ENCODE assay signal across 17 cellular contexts in genomic region chr5:142115937-142116614, GRCh38. TPM values are rescaled to one million over a fixed set of nuclear protein-coding genes. Genes with fewer than 3 reads are reported as not detected.
DNase-seq lines count a peak whose midpoint lies in the region; ATAC-seq, FAIRE-seq and TF ChIP-seq lines count a peak whose summit lies in the region.
"Had no signal": no experiment of that assay in that cellular context is flagged by ENCODE, and none has a peak within 500 bp of the region (broad histone marks: within the 10 kb centered on the region; RNA-seq: fewer than 3 reads in every experiment).

No MANE protein-coding gene starts in this region.

- CTCF ChIA-PET in K562 (lab: Yijun Ruan, JAX; ENCODE audit: low intra/inter-chr PET ratio): no interaction called here

- H3K27ac ChIP-seq in K562 (ENCODE audit: extremely low read depth, low read depth, low read length) (no peak overlapping the region), osteoblast (ENCODE audit: low read depth, low read length) (no peak overlapping the region)
- H3K27ac ChIP-seq: esophagus squamous epithelium had no signal

- no peak for TF ChIP-seq POLR2A in K562 (conservative IDR thresholded peaks at IDR 0.05)

- H3K4me1 ChIP-seq in K562 (replicated peaks in 1 of 2; ENCODE audit: control insufficient read depth in 2 of 2, insufficient read depth in 2 of 2, low read length in 2 of 2): peaks cover 4 to 23% of the 10 kb centered on the region in 2 experiments; a peak in 4 of 5 replicates
- peaks cover 14% of the 10 kb centered on the region for H3K4me1 ChIP-seq in osteoblast (ENCODE audit: insufficient read depth, low read length)

- BruUV-seq in K562 (replicated peaks; lab: Mats Ljungman, UMichigan): no TSS peak

- no peak for TF ChIP-seq RAD21 in K562 (CRISPR knock-in tag; conservative IDR thresholded peaks at IDR 0.05 in 1 of 2, IDR thresholded peaks at IDR 0.05 in 1 of 2)

- no peak overlapping the region for H2AFZ ChIP-seq in K562 (ENCODE audit: low read depth, low read length)
- no peak overlapping the region for H2AFZ ChIP-seq in osteoblast (ENCODE audit: low read length)

- H3K4me2 ChIP-seq in K562 (ENCODE audit: insufficient read depth, low read length) (no peak overlapping the region), osteoblast (ENCODE audit: insufficient read depth, low read length) (no peak overlapping the region)
- H3K4me2 ChIP-seq: smooth muscle cell had no signal

- ATAC-seq in K562 (no peak), GM19395 (IDR thresholded peaks at IDR 0.05; ENCODE audit: unreplicated experiment) (no peak), GM21576 (IDR thresholded peaks at IDR 0.05; ENCODE audit: unreplicated experiment) (no peak)

- peak; percentile 71 for DNase-seq in HCEC 1CT
- DNase-seq in NCI-H69 (lab: John Stamatoyannopoulos, UW): peak; percentile 51
- no peak for DNase-seq in K562 (ENCODE audit: extremely low read depth in 1 of 4, low spot score in 3 of 4)
- DNase-seq in osteoblast (ENCODE audit: insufficient read length, low spot score, missing footprints): peak; percentile 52
- DNase-seq in NCI-H446 treated with DMSO at 0.1 percent for 48 hours (lab: John Stamatoyannopoulos, UW): no peak
- DNase-seq: activated CD4-positive, alpha-beta T cell treated with anti-CD3 and anti-CD28 coated beads, Interleukin-2, amount 10 ng/mL, durations not matched to agents 7 days and 5 days; cortex of kidney; esophagus squamous epithelium; NCI-H1092 treated with DMSO at 0.1 percent for 48 hours; NCI-H2227 treated with DMSO at 0.1 percent for 48 hours; OCI-M1; substantia nigra; T-helper 1 cell had no signal

- FAIRE-seq in K562 (lab: Jason Lieb, UNC): no peak
- FAIRE-seq: HTR-8/SVneo had no signal

- no peaks in the 10 kb centered on the region for H3K9me1 ChIP-seq in K562 (ENCODE audit: control insufficient read depth, insufficient read depth, low read length)

- TF ChIP-seq CTCF in K562 (IDR thresholded peaks at IDR 0.05 in 2 of 3, conservative IDR thresholded peaks at IDR 0.05 in 1 of 3; ENCODE audit: insufficient read depth in 2 of 3, low read depth in 1 of 3, low read length in 3 of 3): no peak
- no peak for TF ChIP-seq CTCF in osteoblast (IDR thresholded peaks at IDR 0.05; ENCODE audit: extremely low read depth, low read depth, low read length)

- intact Hi-C loops in K562 (cut with micrococcal nuclease): no loop called here

- no peak overlapping the region for H3K9ac ChIP-seq in K562 (ENCODE audit: insufficient read depth in 1 of 2, low read depth in 2 of 2, low read length in 2 of 2)

- peaks cover 85% of the 10 kb centered on the region for H3K79me2 ChIP-seq in K562 (ENCODE audit: control insufficient read depth, insufficient read depth, low read length)
- H3K79me2 ChIP-seq in osteoblast (ENCODE audit: insufficient read depth, low read length): peaks cover 96% of the 10 kb centered on the region

- peaks cover 22% of the 10 kb centered on the region for H3K36me3 ChIP-seq in K562 (ENCODE audit: control insufficient read depth, insufficient read depth, low read length)
- H3K36me3 ChIP-seq in osteoblast (ENCODE audit: insufficient read depth, low read length): no peaks in the 10 kb centered on the region

- H4K20me1 ChIP-seq in K562 (replicated peaks; ENCODE audit: control insufficient read depth, insufficient read depth, low read length): 0 out of 2 replicates have a peak, but pooled peaks cover 4% of the 10 kb centered on the region
- H4K20me1 ChIP-seq in osteoblast (ENCODE audit: insufficient read depth, low read length): peaks cover 68% of the 10 kb centered on the region

- in situ Hi-C loops in K562 (cut with MboI): no loop called here

- H3K4me3 ChIP-seq in K562: no peak overlapping the region
- no peak overlapping the region for H3K4me3 ChIP-seq in osteoblast (ENCODE audit: insufficient read depth, low read length)
- H3K4me3 ChIP-seq: esophagus squamous epithelium, smooth muscle cell had no signal

- no peak for TF ChIP-seq EP300 in K562 (IDR thresholded peaks at IDR 0.05; ENCODE audit: low read length)

- H3K9me3 ChIP-seq in K562 (replicated peaks; ENCODE audit: control insufficient read depth, insufficient read depth, low read depth, low read length) (no peaks in the 10 kb centered on the region), osteoblast (ENCODE audit: low read depth, low read length) (no peaks in the 10 kb centered on the region)
- H3K9me3 ChIP-seq: esophagus squamous epithelium had no signal

- H3K27me3 ChIP-seq in K562 (ENCODE audit: control insufficient read depth in 2 of 2, insufficient read depth in 2 of 2, low read length in 2 of 2) (no peaks in the 10 kb centered on the region), osteoblast (ENCODE audit: insufficient read depth, low read length) (no peaks in the 10 kb centered on the region)
- H3K27me3 ChIP-seq: esophagus squamous epithelium had no signal

- WGBS in K562 (ENCODE audit: insufficient coverage, low coverage, missing lambda C conversion rate): 87% methylated on average over 4 of the region's 4 CpGs

- POLR2A ChIA-PET in K562 (lab: Yijun Ruan, JAX): interaction anchor here (1.2 kb wide), 1 partner anchor 12 kb away, joined by 4 read pairs; no protein-coding TSS in a partner anchor

TF ChIP-seq in K562, 482 proteins besides CTCF, POLR2A, EP300 and RAD21:
- TF ChIP-seq SAFB (IDR thresholded peaks at IDR 0.05; ENCODE audit: borderline replicate concordance, low read depth, low read length): no peak
- peak; percentile 51 for TF ChIP-seq ZNF316 (IDR thresholded peaks at IDR 0.05)
- 0 out of 2 replicates have a peak, but pooled peaks have one; percentile 17 for TF ChIP-seq C11orf30 (IDR thresholded peaks at IDR 0.05; ENCODE audit: low read depth)
TF ChIP-seq in K562: peak in this region for 2.

RNA-seq across cellular contexts. Expression of gene NDFIP1, which starts 7.5 kb away (rescaled TPM):
- total RNA-seq in K562 (2011; cell fraction: chromatin; rRNA removed; ENCODE audit: low replicate concordance): 20.9 and 53.7 TPM in 2 replicates
- 22.1 and 24.3 TPM in 2 replicates for total RNA-seq in K562 (2011; cell fraction: nucleolus; rRNA removed)
- total RNA-seq in K562 (2011; cell fraction: nucleoplasm; rRNA removed): 42.7 and 56.4 TPM in 2 replicates
- 33.2 and 47.8 TPM in 2 replicates for total RNA-seq in K562 (2014; rRNA removed)
- 36.8 and 39.3 TPM in 2 replicates for total RNA-seq in K562 (2014; rRNA removed; fragmentation: Illumina TruSeq; extraction: Trizol)
- 27.1 and 31.4 TPM in 2 replicates for total RNA-seq in K562 (2015; rRNA removed; fragmentation: Illumina TruSeq; extraction: Trizol)
- total RNA-seq in K562 (2021): 35.8 and 36.3 TPM in 2 replicates
- 17.2 and 31.9 TPM in 2 replicates for polyA plus RNA-seq in K562 (2011; rRNA removed)
- 10.5 and 38.6 TPM in 2 replicates for polyA plus RNA-seq in K562 (2011; cell fraction: cytosol; rRNA removed)
- 5.0 and 5.5 TPM in 2 replicates for polyA plus RNA-seq in K562 (2011; cell fraction: nucleus; rRNA removed)
- 30.5 and 36.1 TPM in 2 replicates for polyA plus RNA-seq in K562 (2012)
- polyA plus RNA-seq in K562 (2014; fragmentation: Illumina TruSeq; extraction: Trizol): 25.8 and 29.7 TPM in 2 replicates
- 1 to 10 TPM; 5.3 to 7.6 TPM for polyA plus RNA-seq in K562 (2014; fragmentation: Nextera tagmentation; extraction: Ambion mirVana)
- polyA plus RNA-seq in K562 (2014; rRNA removed): 26.0 and 37.5 TPM in 2 replicates
- 16.9 and 24.5 TPM in 2 replicates for polyA minus RNA-seq in K562 (2011; rRNA and poly(A)+ RNA removed)
- 7.8 and 11.8 TPM in 2 replicates for polyA minus RNA-seq in K562 (2011; cell fraction: cytosol; rRNA and poly(A)+ RNA removed)
- polyA minus RNA-seq in K562 (2011; cell fraction: nucleus; rRNA and poly(A)+ RNA removed): 11.8 and 14.9 TPM in 2 replicates
- total RNA-seq in osteoblast: 87.5 and 115 TPM in 2 replicates

Comparison
In these comparisons a context has a peak if more than half of its experiments do, and no peak if none do; other contexts are left out.
1. DNase-seq: peak in HCEC 1CT (single experiment), NCI-H69 (single experiment) and osteoblast (single experiment); none in K562 (0 of 4) and NCI-H446 treated with DMSO at 0.1 percent for 48 hours (single experiment).